In genomic region chr12:123388948-123389559, GRCh38 we compare ENCODE assay signal across 8 cellular contexts. TPM values are rescaled to one million over a fixed set of nuclear protein-coding genes. Genes with fewer than 3 reads are reported as not detected.
DNase-seq lines count a peak whose midpoint lies in the region; ATAC-seq and TF ChIP-seq lines count a peak whose summit lies in the region.

No MANE protein-coding gene starts in this region.

- intact Hi-C loops in breast epithelium (cut with DNase I; ENCODE audit: low total_unique reads) = loop anchor here (10.0 kb wide), 1 partner anchor 86 kb away; no protein-coding TSS in a partner anchor

- H3K4me1 ChIP-seq in ES-I3 (ENCODE audit: insufficient read depth, low read length) (peaks cover 18% of the 10 kb centered on the region), breast epithelium (peaks cover 6 to 9% of the 10 kb centered on the region in 2 donors)

- H3K27ac ChIP-seq in breast epithelium = peak overlapping the region; percentile 75 to 95

- H3K9me3 Mint-ChIP-seq in nephron progenitor cell = no peaks in the 10 kb centered on the region

- H3K9me3 ChIP-seq in ES-I3 (ENCODE audit: control insufficient read depth, insufficient read depth, low read length) (no peaks in the 10 kb centered on the region), breast epithelium (no peaks in the 10 kb centered on the region)

- H3K36me3 Mint-ChIP-seq in nephron progenitor cell (ENCODE audit: low read depth) = peaks cover 28% of the 10 kb centered on the region

- H3K27me3 Mint-ChIP-seq in nephron progenitor cell (ENCODE audit: low read depth, poor library complexity) = peaks cover 5% of the 10 kb centered on the region

- DNase-seq in breast epithelium (ENCODE audit: low spot score in 2 of 2) (no peak), nephron progenitor cell (peak; percentile 42), LoVo (ENCODE audit: low spot score) (no peak), Kasumi-1 (lab: John Stamatoyannopoulos, UW) (no peak), NCI-H82 (lab: John Stamatoyannopoulos, UW) (no peak)
- DNase-seq in activated T-cell treated with anti-CD3 and anti-CD28 coated beads, Interleukin-2, amount 50 U/mL, for 48 hours = no peak

- peak; percentile 13 for ATAC-seq in HG02571 (IDR thresholded peaks at IDR 0.05; ENCODE audit: unreplicated experiment)

- TF ChIP-seq CTCF in breast epithelium (IDR thresholded peaks at IDR 0.05) (no peak), nephron progenitor cell (IDR thresholded peaks at IDR 0.05) (no peak)

- H3K27me3 ChIP-seq in breast epithelium = no peaks in the 10 kb centered on the region

- no peak overlapping the region for H3K4me3 Mint-ChIP-seq in nephron progenitor cell

- H3K36me3 ChIP-seq in ES-I3 (ENCODE audit: insufficient read depth, low read length) (peaks cover 16% of the 10 kb centered on the region; the same call in 1 of the 2 replicates), breast epithelium (no peaks in the 10 kb centered on the region)

- no peak overlapping the region for H3K27ac Mint-ChIP-seq in nephron progenitor cell

- peak overlapping the region; percentile 63 to 77 (median 71) for H3K4me3 ChIP-seq in breast epithelium

- no peak for TF ChIP-seq POLR2A in breast epithelium (IDR thresholded peaks at IDR 0.05)

- H3K4me1 Mint-ChIP-seq in nephron progenitor cell = peaks cover 40% of the 10 kb centered on the region

- peak overlapping the region; percentile 70 for H3K9ac ChIP-seq in ES-I3 (ENCODE audit: low read depth, low read length)

RNA-seq across cellular contexts. Expression of gene KMT5A, which starts 5.1 kb away (rescaled TPM):
- total RNA-seq in breast epithelium = 10 to 100 TPM; 27.4 to 53.0 (median 31.1) TPM

RNA-seq across cellular contexts. Expression of gene SBNO1, which starts 24.4 kb away (rescaled TPM):
- 10 to 100 TPM; 20.3 to 31.0 (median 22.9) TPM for total RNA-seq in breast epithelium

RNA-seq across cellular contexts. Expression of gene RILPL2, which starts 47.4 kb away (rescaled TPM):
- 10 to 100 TPM in 1 of 3 donors, 1 to 10 TPM in 2; 8.9 to 11.8 (median 9.1) TPM for total RNA-seq in breast epithelium
